Comparison of ENCODE assay signal across 15 cellular contexts in genomic region chr13:24216176-24216575, GRCh38. TPM values are rescaled to one million over a fixed set of nuclear protein-coding genes. Genes with fewer than 3 reads are reported as not detected.
DNase-seq lines count a peak whose midpoint lies in the region; ATAC-seq, FAIRE-seq and TF ChIP-seq lines count a peak whose summit lies in the region.
"Had no signal": no experiment of that assay in that cellular context is flagged by ENCODE, and none has a peak within 500 bp of the region (broad histone marks: within the 10 kb centered on the region; RNA-seq: fewer than 3 reads in every experiment).

No MANE protein-coding gene starts in this region.

- no peaks in the 10 kb centered on the region for H3K27me3 ChIP-seq in right lobe of liver
- no peaks in the 10 kb centered on the region for H3K27me3 ChIP-seq in suprapubic skin
- H3K27me3 ChIP-seq: SJSA1 had no signal

- intact Hi-C loops in right lobe of liver (cut with DNase I): no loop called here

- no peak for DNase-seq in GM19239 (ENCODE audit: insufficient read length, low spot score)
- peak; percentile 55 for DNase-seq in astrocyte of the cerebellum (ENCODE audit: low read depth)
- DNase-seq in right lobe of liver: no peak
- DNase-seq in suprapubic skin (ENCODE audit: low spot score in 2 of 2): no peak
- no peak for DNase-seq in stimulated activated CD4-positive, alpha-beta T cell treated with anti-CD3 and anti-CD28 coated beads, Interleukin-1b, Interleukin-23, amount 100 ng/mL, for 48 hours
- DNase-seq: activated CD4-positive, CD25-positive, alpha-beta regulatory T cell treated with anti-CD3 and anti-CD28 coated beads, Interleukin-2, amount 50 U/mL, for 72 hours; activated gamma-delta T cell treated with Interleukin-2 at 50 U/mL for 16 hours; cortex of kidney; DMS 273 treated with DMSO at 0.1 percent for 48 hours; NCI-H524 treated with DMSO at 0.1 percent for 48 hours; nephron progenitor cell had no signal

- whole genome bisulfite sequencing in right lobe of liver (ENCODE audit: insufficient coverage, low coverage, low lambda C conversion rate, missing lambda C conversion rate): 84% methylated on average over 3 of the region's 4 CpGs
- WGBS in suprapubic skin: 84% methylated on average over 4 of the region's 4 CpGs

- ATAC-seq in right lobe of liver: no peak
- ATAC-seq in HG02763 (IDR thresholded peaks at IDR 0.05; ENCODE audit: unreplicated experiment): no peak
- no peak for ATAC-seq in HG02642 (IDR thresholded peaks at IDR 0.05; ENCODE audit: poor library complexity, unreplicated experiment)

- TF ChIP-seq CTCF in astrocyte of the cerebellum (IDR thresholded peaks at IDR 0.05; ENCODE audit: low read depth, low read length, missing control alignments): no peak
- no peak for TF ChIP-seq CTCF in right lobe of liver (IDR thresholded peaks at IDR 0.05)
- TF ChIP-seq CTCF in suprapubic skin (IDR thresholded peaks at IDR 0.05): no peak

- no peaks in the 10 kb centered on the region for H3K9me3 ChIP-seq in right lobe of liver
- H3K9me3 ChIP-seq in suprapubic skin: no peaks in the 10 kb centered on the region
- H3K9me3 ChIP-seq: SJSA1 had no signal

- H3K4me1 ChIP-seq in right lobe of liver: peaks cover 0 to 89% (median 40%) of the 10 kb centered on the region in 4 donors
- peaks cover 17% of the 10 kb centered on the region for H3K4me1 ChIP-seq in suprapubic skin

- in situ Hi-C loops in astrocyte of the cerebellum (cut with HindIII; ENCODE audit: low sequenced_read_pairs): loop anchor here (25.0 kb wide), 1 partner anchor 179 kb away; no protein-coding TSS in a partner anchor

- H3K27ac ChIP-seq in right lobe of liver (peak overlapping the region; percentile 82 to 93 (median 87)), suprapubic skin (peak overlapping the region; percentile 31)
- H3K27ac ChIP-seq: epithelial cell of prostate, SJSA1 had no signal

- no peaks in the 10 kb centered on the region for H3K36me3 ChIP-seq in right lobe of liver
- no peaks in the 10 kb centered on the region for H3K36me3 ChIP-seq in suprapubic skin

- no peak for TF ChIP-seq EP300 in suprapubic skin (IDR thresholded peaks at IDR 0.05)

- TF ChIP-seq POLR2A in right lobe of liver (IDR thresholded peaks at IDR 0.05) (no peak), suprapubic skin (IDR thresholded peaks at IDR 0.05) (no peak)

- peak; percentile 54 for FAIRE-seq in GM19239 (lab: Jason Lieb, UNC)

- H3K4me3 ChIP-seq in astrocyte of the cerebellum (ENCODE audit: low read depth, low read length): no peak overlapping the region
- no peak overlapping the region for H3K4me3 ChIP-seq in right lobe of liver
- H3K4me3 ChIP-seq in suprapubic skin: no peak overlapping the region
- H3K4me3 ChIP-seq: SJSA1 had no signal

RNA-seq across cellular contexts. Expression of gene SPATA13, which starts 55.7 kb away (rescaled TPM):
- total RNA-seq in right lobe of liver: 10 to 100 TPM; 21.5 to 39.9 (median 30.5) TPM
- total RNA-seq in suprapubic skin: 10 to 100 TPM; 26.5 to 64.2 (median 31.6) TPM
